ENCODE assay signal across 8 cellular contexts in genomic region chr7:137268001-137268865, GRCh38.
DNase-seq lines count a peak whose midpoint lies in the region; TF ChIP-seq lines count a peak whose summit lies in the region.
"Not testable (repeated sequence)": the region's sequence is repeated elsewhere in the genome, so short reads cannot be mapped to it uniquely, and the experiment has no call there.

No MANE protein-coding gene starts in this region.

- H3K27me3 Mint-ChIP-seq in nephron progenitor cell (ENCODE audit: low read depth, poor library complexity) = not testable (repeated sequence)

- not testable (repeated sequence) for H3K4me2 ChIP-seq in Karpas-422 (ENCODE audit: low read depth, low read length, poor library complexity, severe bottlenecking); mesendoderm (ENCODE audit: low read length)
- peak overlapping the region; percentile 29 for H3K4me2 ChIP-seq in hepatocyte
- peak overlapping the region; percentile 54 for H3K4me2 ChIP-seq in trophoblast cell (ENCODE audit: low read length)

- H3K9me3 Mint-ChIP-seq in nephron progenitor cell = not testable (repeated sequence)

- intact Hi-C loops in testis (cut with DNase I; ENCODE audit: low total_unique reads) = not testable (repeated sequence)

- H2BK5ac ChIP-seq in mesendoderm (ENCODE audit: low read length) = not testable (repeated sequence)
- H2BK5ac ChIP-seq in trophoblast cell (ENCODE audit: low read depth, low read length, poor library complexity) = peak overlapping the region; percentile 98

- not testable (repeated sequence) for H3K4me3 ChIP-seq in Karpas-422 (ENCODE audit: low read length); hepatocyte; mesendoderm (ENCODE audit: low read length)
- H3K4me3 ChIP-seq in astrocyte of the spinal cord (ENCODE audit: low read depth, low read length) (peak overlapping the region; percentile 29), trophoblast cell (ENCODE audit: low read depth, low read length) (peak overlapping the region; percentile 79), testis (peak overlapping the region; percentile 21 to 26)

- peak overlapping the region; percentile 47 for H3K27ac Mint-ChIP-seq in nephron progenitor cell

- H2AK5ac ChIP-seq in mesendoderm (ENCODE audit: low read length) = not testable (repeated sequence)
- peak overlapping the region; percentile 97 for H2AK5ac ChIP-seq in trophoblast cell (ENCODE audit: low read length)

- in situ Hi-C loops in astrocyte of the spinal cord (cut with HindIII; ENCODE audit: low sequenced_read_pairs) = not testable (repeated sequence)

- DNase-seq in Daoy (ENCODE audit: low read depth) (peak; percentile 4), mesendoderm (peak; percentile 43), trophoblast cell (peak; percentile 84 to 89), testis (peak; percentile 44)
- not testable (repeated sequence) for DNase-seq in Karpas-422; astrocyte of the spinal cord (ENCODE audit: low read depth, low spot score); hepatocyte (ENCODE audit: low spot score); nephron progenitor cell

- H4K5ac ChIP-seq in mesendoderm (ENCODE audit: low read length) = not testable (repeated sequence)

- H2BK12ac ChIP-seq in trophoblast cell (ENCODE audit: low read length) = peak overlapping the region; percentile 86

- not testable (repeated sequence) for H3K56ac ChIP-seq in mesendoderm (ENCODE audit: low read length)

- 82% methylated on average over 34 of the region's 34 CpGs for WGBS in hepatocyte (ENCODE audit: low lambda C conversion rate, missing lambda C conversion rate)
- no CpG with 5 or more reads among the region's 34 CpGs for WGBS in mesendoderm (ENCODE audit: extremely low coverage, insufficient coverage, low lambda C conversion rate)
- WGBS in trophoblast cell (ENCODE audit: extremely low coverage, insufficient coverage, insufficient read length) = no CpG with 5 or more reads among the region's 34 CpGs
- 55 to 56% methylated on average over 21 to 32 of the region's 34 CpGs for WGBS in testis, 2 donors

- not testable (repeated sequence) for H4K8ac ChIP-seq in mesendoderm (ENCODE audit: low read depth, low read length)
- H4K8ac ChIP-seq in trophoblast cell (ENCODE audit: low read depth, low read length) = peak overlapping the region; percentile 91

- TF ChIP-seq POLR2A in testis (IDR thresholded peaks at IDR 0.05) = not testable (repeated sequence)

- H3K14ac ChIP-seq in trophoblast cell (ENCODE audit: low read length) = peak overlapping the region; percentile 66

- not testable (repeated sequence) for TF ChIP-seq CTCF in astrocyte of the spinal cord (IDR thresholded peaks at IDR 0.05; ENCODE audit: low read depth, low read length); hepatocyte (IDR thresholded peaks at IDR 0.05; ENCODE audit: poor library complexity); nephron progenitor cell (IDR thresholded peaks at IDR 0.05); testis (IDR thresholded peaks at IDR 0.05)

- H3K18ac ChIP-seq in mesendoderm (ENCODE audit: low read length) = not testable (repeated sequence)
- peak overlapping the region; percentile 98 for H3K18ac ChIP-seq in trophoblast cell (ENCODE audit: low read length)

- H3K4me3 Mint-ChIP-seq in nephron progenitor cell = not testable (repeated sequence)

- H3K36me3 ChIP-seq in Karpas-422 (ENCODE audit: insufficient read depth, low read length); hepatocyte (replicated peaks; ENCODE audit: insufficient read depth, low read depth); mesendoderm (ENCODE audit: control insufficient read depth, insufficient read depth, low read length); trophoblast cell (ENCODE audit: control insufficient read depth in 1 of 2, insufficient read depth in 2 of 2, low read length in 2 of 2); testis (ENCODE audit: low read depth, missing control alignments): not testable (repeated sequence)

- not testable (repeated sequence) for H4K20me1 ChIP-seq in Karpas-422 (ENCODE audit: insufficient read depth, low read depth, low read length); hepatocyte (ENCODE audit: insufficient read depth, poor library complexity, severe bottlenecking)

- not testable (repeated sequence) for H3K4me1 ChIP-seq in Karpas-422 (ENCODE audit: low read length); hepatocyte (ENCODE audit: insufficient read depth); mesendoderm (ENCODE audit: control insufficient read depth, low read depth, low read length); testis
- H3K4me1 ChIP-seq in trophoblast cell (ENCODE audit: control insufficient read depth in 1 of 2, insufficient read depth in 2 of 2, low read length in 2 of 2) = peaks cover 7 to 10% of the 10 kb centered on the region in 2 experiments

- H3K79me2 ChIP-seq in Karpas-422 (ENCODE audit: low read length); hepatocyte; mesendoderm (ENCODE audit: control insufficient read depth, insufficient read depth, low read length): not testable (repeated sequence)
- peaks cover 20% of the 10 kb centered on the region for H3K79me2 ChIP-seq in trophoblast cell (ENCODE audit: control insufficient read depth, insufficient read depth, low read length, poor library complexity)

- not testable (repeated sequence) for H3K36me3 Mint-ChIP-seq in nephron progenitor cell (ENCODE audit: low read depth)

- H3K9me2 ChIP-seq in Karpas-422 (replicated peaks; ENCODE audit: insufficient read depth, low read length); hepatocyte (replicated peaks; ENCODE audit: insufficient read depth): not testable (repeated sequence)

- H4K91ac ChIP-seq in trophoblast cell (ENCODE audit: low read depth, low read length) = peak overlapping the region; percentile 87

- H3K27ac ChIP-seq in Karpas-422 (ENCODE audit: low read length); hepatocyte; mesendoderm (ENCODE audit: low read depth, low read length): not testable (repeated sequence)
- H3K27ac ChIP-seq in trophoblast cell (ENCODE audit: low read depth, low read length) (peak overlapping the region; percentile 89), testis (peak overlapping the region; percentile 23 to 68)

- not testable (repeated sequence) for H3K9ac ChIP-seq in Karpas-422 (ENCODE audit: low read length); mesendoderm (ENCODE audit: low read length)
- H3K9ac ChIP-seq in trophoblast cell (ENCODE audit: low read length) = peak overlapping the region; percentile 77

- not testable (repeated sequence) for H3K27me3 ChIP-seq in Karpas-422 (ENCODE audit: low read length); hepatocyte; mesendoderm (ENCODE audit: insufficient read depth, low read length, poor library complexity); trophoblast cell (ENCODE audit: insufficient read depth, low read length); testis

- not testable (repeated sequence) for H2BK120ac ChIP-seq in mesendoderm (ENCODE audit: low read depth, low read length)
- H2BK120ac ChIP-seq in trophoblast cell (ENCODE audit: insufficient read depth, low read length, poor library complexity) = peak overlapping the region; percentile 99

- H3K4me1 Mint-ChIP-seq in nephron progenitor cell = not testable (repeated sequence)

- not testable (repeated sequence) for H2BK15ac ChIP-seq in mesendoderm (replicated peaks; ENCODE audit: low read depth)

- H3K4ac ChIP-seq in mesendoderm (ENCODE audit: low read depth, low read length) = not testable (repeated sequence)
- peak overlapping the region; percentile 81 for H3K4ac ChIP-seq in trophoblast cell (ENCODE audit: low read depth, low read length)

- H4K12ac ChIP-seq in trophoblast cell (ENCODE audit: low read depth, low read length) = peak overlapping the region; percentile 7

- H3K79me1 ChIP-seq in mesendoderm (ENCODE audit: low read length) = not testable (repeated sequence)
- H3K79me1 ChIP-seq in trophoblast cell (ENCODE audit: low read length) = peaks cover 26% of the 10 kb centered on the region

- H3K23ac ChIP-seq in mesendoderm (ENCODE audit: low read length); trophoblast cell (ENCODE audit: low read length): not testable (repeated sequence)

- H2AFZ ChIP-seq in Karpas-422 (ENCODE audit: low read length) = 0 out of 2 replicates have a peak overlapping the region, but pooled peaks have one; percentile 1
- H2AFZ ChIP-seq in hepatocyte; trophoblast cell (ENCODE audit: insufficient read depth, low read length, poor library complexity): not testable (repeated sequence)

- H3K9me3 ChIP-seq in Karpas-422 (ENCODE audit: low read length); hepatocyte (ENCODE audit: low read depth); trophoblast cell (ENCODE audit: insufficient read depth, low read depth, low read length); testis: not testable (repeated sequence)
